Comparison of ENCODE assay signal across 12 cellular contexts in genomic region chr5:169670769-169671525, GRCh38. TPM values are rescaled to one million over a fixed set of nuclear protein-coding genes. Genes with fewer than 3 reads are reported as not detected.
A peak's percentile ranks its signal among the peaks of the same experiment; 100 is the strongest.
DNase-seq lines count a peak whose midpoint lies in the region; ATAC-seq, FAIRE-seq and TF ChIP-seq lines count a peak whose summit lies in the region.
"Had no signal": no experiment of that assay in that cellular context is flagged by ENCODE, and none has a peak within 500 bp of the region (broad histone marks: within the 10 kb centered on the region; RNA-seq: fewer than 3 reads in every experiment).

No MANE protein-coding gene starts in this region.

- H3K27me3 ChIP-seq in Karpas-422 (ENCODE audit: low read length) (no peaks in the 10 kb centered on the region), heart left ventricle (no peaks in the 10 kb centered on the region), adrenal gland (no peaks in the 10 kb centered on the region)

- peaks cover 64% of the 10 kb centered on the region for H3K79me2 ChIP-seq in Karpas-422 (ENCODE audit: low read length)

- H3K4me3 ChIP-seq in Karpas-422 (ENCODE audit: low read length): no peak overlapping the region
- no peak overlapping the region for H3K4me3 ChIP-seq in heart left ventricle
- H3K4me3 ChIP-seq in adrenal gland: no peak overlapping the region

- peak; percentile 90 for FAIRE-seq in GM12891 (lab: Jason Lieb, UNC)

- no peaks in the 10 kb centered on the region for H3K9me2 ChIP-seq in Karpas-422 (replicated peaks; ENCODE audit: insufficient read depth, low read length)

- intact Hi-C loops in heart left ventricle (cut with DNase I) (no loop called here), adrenal gland (cut with DNase I) (no loop called here)

- H4K20me1 ChIP-seq in Karpas-422 (ENCODE audit: insufficient read depth, low read depth, low read length): peaks cover 38% of the 10 kb centered on the region

- WGBS in heart left ventricle, 4 donors: 66 to 88% (median 76%) methylated on average over 6 of the region's 6 CpGs
- 74 to 86% (median 85%) methylated on average over 6 of the region's 6 CpGs for WGBS in adrenal gland, 4 donors

- H3K4me1 ChIP-seq in Karpas-422 (ENCODE audit: low read length) (peaks cover 20% of the 10 kb centered on the region), heart left ventricle (no peaks in the 10 kb centered on the region), adrenal gland (replicated peaks in 1 of 2) (no peaks in the 10 kb centered on the region)

- TF ChIP-seq CTCF in heart left ventricle (IDR thresholded peaks at IDR 0.05): no peak
- TF ChIP-seq CTCF in adrenal gland (IDR thresholded peaks at IDR 0.05): no peak

- H2AFZ ChIP-seq in Karpas-422 (ENCODE audit: low read length): no peak overlapping the region

- DNase-seq in GM12891 (ENCODE audit: insufficient read length, low spot score) (no peak), Karpas-422 (no peak), heart left ventricle (no peak), NCI-H226 (no peak), A172 (ENCODE audit: low spot score) (no peak), adrenal gland (no peak)
- DNase-seq: activated gamma-delta T cell treated with Interleukin-2 at 50 U/mL for 16 hours; CD8-positive, alpha-beta T cell; effector memory CD4-positive, alpha-beta T cell; NCI-H187 had no signal

- H3K36me3 ChIP-seq in Karpas-422 (ENCODE audit: insufficient read depth, low read length) (peaks cover 40% of the 10 kb centered on the region), heart left ventricle (peaks cover 0 to 56% (median 0%) of the 10 kb centered on the region in 9 donors), adrenal gland (replicated peaks in 1 of 2) (no peaks in the 10 kb centered on the region)

- H3K9me3 ChIP-seq in Karpas-422 (ENCODE audit: low read length): no peaks in the 10 kb centered on the region
- H3K9me3 ChIP-seq in heart left ventricle: no peaks in the 10 kb centered on the region
- H3K9me3 ChIP-seq in adrenal gland (replicated peaks in 1 of 3): no peaks in the 10 kb centered on the region

- no peak overlapping the region for H3K9ac ChIP-seq in Karpas-422 (ENCODE audit: low read length)

- TF ChIP-seq POLR2A in GM12891 (IDR thresholded peaks at IDR 0.05; ENCODE audit: low read depth, low read length): no peak
- no peak for TF ChIP-seq POLR2A in heart left ventricle (IDR thresholded peaks at IDR 0.05)
- TF ChIP-seq POLR2A in adrenal gland (IDR thresholded peaks at IDR 0.05): no peak

- peak; percentile 92 for ATAC-seq in GM19324 (IDR thresholded peaks at IDR 0.05; ENCODE audit: low FRiP score, unreplicated experiment)
- ATAC-seq in HG02870 (IDR thresholded peaks at IDR 0.05; ENCODE audit: unreplicated experiment): peak; percentile 98
- no peak for ATAC-seq in heart left ventricle
- ATAC-seq: CD8-positive, alpha-beta T cell had no signal

- no peak overlapping the region for H3K4me2 ChIP-seq in Karpas-422 (ENCODE audit: low read depth, low read length, poor library complexity, severe bottlenecking)

- H3K27ac ChIP-seq in Karpas-422 (ENCODE audit: low read length) (peak overlapping the region; percentile 23; the same call in 1 of the 2 replicates), heart left ventricle (no peak overlapping the region), adrenal gland (no peak overlapping the region)

TF ChIP-seq in GM12891, 5 proteins besides CTCF, POLR2A, EP300 and RAD21:
- TF ChIP-seq PAX5 (IDR thresholded peaks at IDR 0.05; ENCODE audit: insufficient read depth, low read length, severe bottlenecking) (no peak), POU2F2 (IDR thresholded peaks at IDR 0.05; ENCODE audit: low read depth, low read length) (peak; percentile 92), TAF1 (IDR thresholded peaks at IDR 0.05; ENCODE audit: low read depth, low read length) (no peak), SPI1 (IDR thresholded peaks at IDR 0.05; ENCODE audit: low read depth, low read length) (0 out of 2 replicates have a peak, but pooled peaks have one; percentile 23)

RNA-seq across cellular contexts. Expression of gene DOCK2, which starts 33.9 kb away (rescaled TPM):
- polyA plus RNA-seq in GM12891 (2012; ENCODE audit: low read depth, missing spikeins): 65.6 TPM
- 199 and 255 TPM in 2 replicates for total RNA-seq in Karpas-422 (2014; rRNA removed; shearing (Covaris generic); ENCODE audit: low replicate concordance)
- total RNA-seq in heart left ventricle: 10 to 100 TPM in 2 of 9 donors, 1 to 10 TPM in 7; 1.6 to 59.5 (median 4.6) TPM
- polyA plus RNA-seq in heart left ventricle: 1 to 10 TPM in 1 of 2 donors, under 1 TPM in 1; 0.80 to 1.4 TPM
- 63.1 and 68.9 TPM in 2 replicates for total RNA-seq in A172 (2014; rRNA removed; shearing (Covaris generic))
- 10 to 100 TPM; 18.3 to 59.5 (median 24.3) TPM for total RNA-seq in adrenal gland
- 10 to 100 TPM in 1 of 3 donors, 1 to 10 TPM in 2; 3.3 to 10.9 (median 4.2) TPM for polyA plus RNA-seq in adrenal gland

Comparison
In these comparisons a context has a peak if more than half of its experiments do, and no peak if none do; other contexts are left out.
1. ATAC-seq: peak in GM19324 (single experiment) and HG02870 (single experiment); none in heart left ventricle (0 of 4).